22 cellular contexts compared by ENCODE assay signal in the genomic region with DNA sequence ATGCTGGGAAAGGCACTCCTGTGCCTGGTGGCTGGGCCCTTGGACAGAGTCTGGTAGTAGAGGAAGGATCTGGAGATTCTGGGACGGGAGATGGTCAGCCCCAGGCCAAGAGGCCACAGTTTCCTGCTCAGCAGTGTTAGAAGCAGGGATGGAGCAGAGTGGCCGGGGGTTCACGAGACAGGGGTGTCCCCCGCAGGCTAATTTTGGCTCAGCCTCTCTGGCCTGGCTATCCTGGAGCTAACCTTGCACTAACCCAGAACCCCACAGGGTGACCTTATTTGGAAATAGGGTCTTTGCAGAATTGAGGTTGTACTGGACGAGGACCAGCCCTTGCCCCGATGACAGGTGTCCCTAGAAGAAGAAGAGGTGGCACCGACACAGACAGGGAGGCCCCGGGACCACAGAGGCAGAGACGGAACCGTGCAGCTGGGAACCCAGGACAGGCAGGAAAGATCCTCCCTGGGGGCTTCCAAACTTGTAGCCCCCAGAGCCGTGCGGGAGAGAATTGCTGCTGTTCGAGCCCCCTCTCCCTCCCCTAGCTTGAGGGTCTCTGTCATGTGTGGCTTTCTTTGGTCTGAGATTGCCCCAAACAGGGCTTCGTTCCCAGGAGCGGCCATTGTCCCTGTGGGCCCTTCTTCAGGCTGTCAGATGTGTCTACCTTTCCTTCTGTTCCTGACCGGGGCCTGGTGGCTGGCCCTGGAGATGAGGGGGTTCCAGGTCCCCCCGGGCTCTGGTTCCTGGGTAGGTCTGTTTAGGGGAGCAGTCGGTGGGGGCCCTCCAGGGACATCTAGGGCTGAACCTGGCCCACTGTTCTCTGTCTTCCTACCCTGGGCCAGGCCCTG. TPM values are rescaled to one million over a fixed set of nuclear protein-coding genes. Genes with fewer than 3 reads are reported as not detected.
"Had no signal": no experiment of that assay in that cellular context is flagged by ENCODE, and none has a peak within 500 bp of the region (broad histone marks: within the 10 kb centered on the region; RNA-seq: fewer than 3 reads in every experiment).

No MANE protein-coding gene starts in this region.

- H3K4me3 Mint-ChIP-seq: activated B cell treated with CpG ODN at 0.5 μM for 24 hours; activated CD8-positive, alpha-beta T cell treated with anti-CD3 and anti-CD28 coated beads for 36 hours; activated T-cell treated with anti-CD3 and anti-CD28 coated beads, Interleukin-2, amount 50 U/mL, for 4 hours; activated T-helper 17 cell treated with anti-CD3 and anti-CD28 coated beads, Interleukin-2, amount 50 U/mL, for 72 hours; memory B cell; natural killer cell; T-helper 2 cell treated with Interferon-gamma antibody and Interleukin-4, amounts not matched to agents 5 μg/mL and 100 μg/mL, for 36 hours had no signal

- H3K27ac ChIP-seq: esophagus muscularis mucosa, sigmoid colon, tibial nerve had no signal

- H3K4me3 ChIP-seq: esophagus muscularis mucosa, sigmoid colon, tibial nerve had no signal

- H3K4me1 ChIP-seq: esophagus muscularis mucosa, sigmoid colon, tibial nerve had no signal

- H3K36me3 ChIP-seq: esophagus muscularis mucosa, sigmoid colon, tibial nerve had no signal

- H3K9me3 Mint-ChIP-seq: activated T-cell treated with anti-CD3 and anti-CD28 coated beads, Interleukin-2, amount 50 U/mL, for 4 hours had no signal

- H3K4me1 Mint-ChIP-seq: activated B cell treated with CpG ODN at 0.5 μM for 24 hours; activated T-helper 17 cell treated with anti-CD3 and anti-CD28 coated beads, Interleukin-2, amount 50 U/mL, for 72 hours; memory B cell; natural killer cell had no signal

- H3K36me3 Mint-ChIP-seq: natural killer cell had no signal

- DNase-seq: activated B cell treated with CpG ODN at 0.5 μM for 24 hours; activated CD4-positive, alpha-beta T cell treated with anti-CD3 and anti-CD28 coated beads, Interleukin-2, amount 50 U/mL, for 1 hour; activated CD8-positive, alpha-beta T cell treated with anti-CD3 and anti-CD28 coated beads for 36 hours; activated gamma-delta T cell treated with Interleukin-2 at 50 U/mL for 16 hours; activated naive CD4-positive, alpha-beta T cell treated with anti-CD3 and anti-CD28 coated beads, Interleukin-2, amount 50 U/mL, for 16 hours; activated T-cell treated with anti-CD3 and anti-CD28 coated beads, Interleukin-2, amount 50 U/mL, for 4 hours; amniotic stem cell; central memory CD4-positive, alpha-beta T cell; dermis blood vessel endothelial cell; effector CD4-positive, alpha-beta T cell; foreskin melanocyte; natural killer cell; sigmoid colon; small intestine; stimulated activated CD4-positive, alpha-beta T cell treated with anti-CD3 and anti-CD28 coated beads, Interleukin-2, amount 100 ng/mL, for 24 hours; stimulated activated naive CD4-positive, alpha-beta T cell treated with Interleukin-2 at 50 U/mL for 16 hours; T-helper 1 cell had no signal

- ATAC-seq: activated CD8-positive, alpha-beta T cell treated with anti-CD3 and anti-CD28 coated beads for 36 hours; activated T-cell treated with anti-CD3 and anti-CD28 coated beads, Interleukin-2, amount 50 U/mL, for 4 hours; activated T-helper 17 cell treated with anti-CD3 and anti-CD28 coated beads, Interleukin-2, amount 50 U/mL, for 72 hours; natural killer cell had no signal

- H3K27ac Mint-ChIP-seq: activated B cell treated with CpG ODN at 0.5 μM for 24 hours; activated CD8-positive, alpha-beta T cell treated with anti-CD3 and anti-CD28 coated beads for 36 hours; activated T-helper 17 cell treated with anti-CD3 and anti-CD28 coated beads, Interleukin-2, amount 50 U/mL, for 72 hours; memory B cell; natural killer cell; T-helper 2 cell treated with Interferon-gamma antibody and Interleukin-4, amounts not matched to agents 5 μg/mL and 100 μg/mL, for 36 hours had no signal

RNA-seq across cellular contexts. Expression of a gene that starts 49.9 kb away (rescaled TPM):
- total RNA-seq: activated B cell treated with CpG ODN at 0.5 μM for 24 hours; activated T-cell treated with anti-CD3 and anti-CD28 coated beads, Interleukin-2, amount 50 U/mL, for 4 hours; activated T-helper 17 cell treated with anti-CD3 and anti-CD28 coated beads, Interleukin-2, amount 50 U/mL, for 72 hours; natural killer cell had no signal
